Comparison of ENCODE assay signal across 1 cellular context in the genomic region with DNA sequence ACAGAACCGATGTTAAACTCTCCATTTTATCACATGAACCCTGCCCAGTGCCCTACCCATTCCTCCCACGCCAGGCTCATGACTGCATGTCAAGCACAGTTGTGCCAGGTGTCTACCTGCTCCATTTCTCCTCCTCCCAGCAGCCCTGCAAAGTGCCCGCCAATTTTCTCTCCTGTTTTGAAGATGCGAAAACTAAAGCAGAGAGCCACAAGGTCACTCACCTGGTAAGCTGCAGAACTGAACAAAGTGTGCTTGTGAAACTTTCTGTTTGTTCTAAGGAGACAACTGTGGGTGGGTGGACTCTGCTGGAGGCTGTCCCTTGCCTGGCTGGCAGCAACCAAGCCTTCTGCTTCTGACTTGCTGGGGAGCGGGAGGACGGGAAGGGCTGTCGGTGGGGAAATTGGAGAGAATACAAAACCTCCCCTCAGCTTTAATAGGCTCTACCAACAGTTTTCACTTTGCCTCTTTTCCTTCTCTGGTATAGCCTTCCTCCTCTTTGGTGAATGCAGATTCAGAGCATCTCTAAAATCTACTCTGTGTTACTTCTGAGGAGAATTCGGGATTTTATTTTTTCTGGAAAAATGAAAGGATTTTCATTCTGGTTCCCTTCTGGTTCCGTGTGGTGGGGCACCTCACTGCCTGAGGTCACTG.
TF ChIP-seq lines count a peak whose summit lies in the region.

No MANE protein-coding gene starts in this region.

TF ChIP-seq in HepG2, 621 proteins besides CTCF, POLR2A, EP300 and RAD21 (continued from another document and continues in another):
- TF ChIP-seq, protein P1, sequence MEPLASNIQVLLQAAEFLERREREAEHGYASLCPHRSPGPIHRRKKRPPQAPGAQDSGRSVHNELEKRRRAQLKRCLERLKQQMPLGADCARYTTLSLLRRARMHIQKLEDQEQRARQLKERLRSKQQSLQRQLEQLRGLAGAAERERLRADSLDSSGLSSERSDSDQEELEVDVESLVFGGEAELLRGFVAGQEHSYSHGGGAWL (CRISPR knock-in tag; IDR thresholded peaks at IDR 0.05): 0 out of 2 replicates have a peak, but pooled peaks have one; percentile 21
- TF ChIP-seq MTF1 (CRISPR knock-in tag; IDR thresholded peaks at IDR 0.05) (no peak), SOX5 (CRISPR knock-in tag; IDR thresholded peaks at IDR 0.05; ENCODE audit: borderline replicate concordance) (peak; percentile 76; the same call in 1 of the 2 replicates), GATA4 (IDR thresholded peaks at IDR 0.05; ENCODE audit: borderline replicate concordance, low read depth) (no peak), NFKBIZ (CRISPR knock-in tag; IDR thresholded peaks at IDR 0.05) (no peak), CBX2 (IDR thresholded peaks at IDR 0.05; ENCODE audit: low read depth, low read length) (no peak), CBX2 (CRISPR knock-in tag; IDR thresholded peaks at IDR 0.05; ENCODE audit: low read depth) (no peak), REPIN1 (CRISPR knock-in tag; IDR thresholded peaks at IDR 0.05; ENCODE audit: borderline replicate concordance, low read depth) (no peak), TSC22D2 (CRISPR knock-in tag; IDR thresholded peaks at IDR 0.05; ENCODE audit: borderline replicate concordance) (peak; percentile 63; the same call in 1 of the 2 replicates), HNF4G (IDR thresholded peaks at IDR 0.05; ENCODE audit: borderline replicate concordance, low read depth, low read length) (no peak), HNF4G (CRISPR knock-in tag; IDR thresholded peaks at IDR 0.05; ENCODE audit: borderline replicate concordance, low read depth) (no peak), RBAK (CRISPR knock-in tag; IDR thresholded peaks at IDR 0.05) (no peak), SOX6 (IDR thresholded peaks at IDR 0.05) (no peak), SOX6 (CRISPR knock-in tag; IDR thresholded peaks at IDR 0.05) (peak; percentile 91), ZNF598 (CRISPR knock-in tag; IDR thresholded peaks at IDR 0.05; ENCODE audit: borderline replicate concordance) (no peak), KDM4B (CRISPR knock-in tag; IDR thresholded peaks at IDR 0.05) (peak; percentile 50; the same call in 1 of the 2 replicates), ZNF441 (CRISPR knock-in tag; IDR thresholded peaks at IDR 0.05; ENCODE audit: borderline replicate concordance) (no peak), NFYB (CRISPR knock-in tag; IDR thresholded peaks at IDR 0.05) (no peak), GABPB1 (CRISPR knock-in tag; IDR thresholded peaks at IDR 0.05) (no peak), PRPF4 (IDR thresholded peaks at IDR 0.05; ENCODE audit: low read depth, low read length, poor library complexity, severe bottlenecking) (no peak), DNMT1 (CRISPR knock-in tag; IDR thresholded peaks at IDR 0.05) (no peak), ELF4 (CRISPR knock-in tag; IDR thresholded peaks at IDR 0.05; ENCODE audit: borderline replicate concordance) (no peak), ZSCAN25 (CRISPR knock-in tag; IDR thresholded peaks at IDR 0.05) (0 out of 2 replicates have a peak, but pooled peaks have one; percentile 58), ELF3 (CRISPR knock-in tag; IDR thresholded peaks at IDR 0.05) (0 out of 2 replicates have a peak, but pooled peaks have one; percentile 34), HNF4A (CRISPR knock-in tag; IDR thresholded peaks at IDR 0.05) (peak; percentile 41), ZNF138 (CRISPR knock-in tag; IDR thresholded peaks at IDR 0.05; ENCODE audit: low read depth) (no peak), FOXO1 (CRISPR knock-in tag; IDR thresholded peaks at IDR 0.05) (peak; percentile 44; the same call in 1 of the 2 replicates), ZNF788 (CRISPR knock-in tag; IDR thresholded peaks at IDR 0.05; ENCODE audit: borderline replicate concordance) (no peak), HHEX (CRISPR knock-in tag; IDR thresholded peaks at IDR 0.05) (no peak), CEBPG (CRISPR knock-in tag; IDR thresholded peaks at IDR 0.05) (peak; percentile 73), ZNF557 (CRISPR knock-in tag; IDR thresholded peaks at IDR 0.05) (no peak), CHD4 (IDR thresholded peaks at IDR 0.05; ENCODE audit: borderline replicate concordance, low read length) (no peak), ZFP37 (CRISPR knock-in tag; IDR thresholded peaks at IDR 0.05; ENCODE audit: borderline replicate concordance) (no peak), MYC (CRISPR knock-in tag; IDR thresholded peaks at IDR 0.05; ENCODE audit: borderline replicate concordance) (peak; percentile 45; the same call in 1 of the 2 replicates), ZKSCAN8 (CRISPR knock-in tag; IDR thresholded peaks at IDR 0.05; ENCODE audit: borderline replicate concordance) (0 out of 2 replicates have a peak, but pooled peaks have one; percentile 40), ZBTB42 (CRISPR knock-in tag; IDR thresholded peaks at IDR 0.05) (no peak), ZKSCAN1 (IDR thresholded peaks at IDR 0.05; ENCODE audit: low read length) (no peak), ZNF589 (CRISPR knock-in tag; conservative IDR thresholded peaks at IDR 0.05) (no peak), ZNF354B (CRISPR knock-in tag; IDR thresholded peaks at IDR 0.05) (no peak), MXI1 (IDR thresholded peaks at IDR 0.05; ENCODE audit: borderline replicate concordance, low read depth, low read length) (peak; percentile 22; the same call in 1 of the 3 replicates), ATF7 (IDR thresholded peaks at IDR 0.05) (no peak), ATF7 (CRISPR knock-in tag; IDR thresholded peaks at IDR 0.05) (no peak), CCDC6 (CRISPR knock-in tag; IDR thresholded peaks at IDR 0.05) (0 out of 2 replicates have a peak, but pooled peaks have one; percentile 38), NRL (CRISPR knock-in tag; IDR thresholded peaks at IDR 0.05; ENCODE audit: borderline replicate concordance) (no peak), HMG20A (CRISPR knock-in tag; IDR thresholded peaks at IDR 0.05; ENCODE audit: borderline replicate concordance) (peak; percentile 75; the same call in 1 of the 2 replicates), ZNF34 (CRISPR knock-in tag; IDR thresholded peaks at IDR 0.05; ENCODE audit: borderline replicate concordance) (no peak)
- TF ChIP-seq, protein P2, sequence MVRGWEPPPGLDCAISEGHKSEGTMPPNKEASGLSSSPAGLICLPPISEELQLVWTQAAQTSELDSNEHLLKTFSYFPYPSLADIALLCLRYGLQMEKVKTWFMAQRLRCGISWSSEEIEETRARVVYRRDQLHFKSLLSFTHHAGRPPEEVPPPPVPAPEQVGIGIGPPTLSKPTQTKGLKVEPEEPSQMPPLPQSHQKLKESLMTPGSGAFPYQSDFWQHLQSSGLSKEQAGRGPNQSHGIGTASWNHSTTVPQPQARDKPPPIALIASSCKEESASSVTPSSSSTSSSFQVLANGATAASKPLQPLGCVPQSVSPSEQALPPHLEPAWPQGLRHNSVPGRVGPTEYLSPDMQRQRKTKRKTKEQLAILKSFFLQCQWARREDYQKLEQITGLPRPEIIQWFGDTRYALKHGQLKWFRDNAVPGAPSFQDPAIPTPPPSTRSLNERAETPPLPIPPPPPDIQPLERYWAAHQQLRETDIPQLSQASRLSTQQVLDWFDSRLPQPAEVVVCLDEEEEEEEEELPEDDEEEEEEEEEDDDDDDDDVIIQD (CRISPR knock-in tag; IDR thresholded peaks at IDR 0.05; ENCODE audit: low read depth): 0 out of 2 replicates have a peak, but pooled peaks have one; percentile 37
- TF ChIP-seq, protein P3, sequence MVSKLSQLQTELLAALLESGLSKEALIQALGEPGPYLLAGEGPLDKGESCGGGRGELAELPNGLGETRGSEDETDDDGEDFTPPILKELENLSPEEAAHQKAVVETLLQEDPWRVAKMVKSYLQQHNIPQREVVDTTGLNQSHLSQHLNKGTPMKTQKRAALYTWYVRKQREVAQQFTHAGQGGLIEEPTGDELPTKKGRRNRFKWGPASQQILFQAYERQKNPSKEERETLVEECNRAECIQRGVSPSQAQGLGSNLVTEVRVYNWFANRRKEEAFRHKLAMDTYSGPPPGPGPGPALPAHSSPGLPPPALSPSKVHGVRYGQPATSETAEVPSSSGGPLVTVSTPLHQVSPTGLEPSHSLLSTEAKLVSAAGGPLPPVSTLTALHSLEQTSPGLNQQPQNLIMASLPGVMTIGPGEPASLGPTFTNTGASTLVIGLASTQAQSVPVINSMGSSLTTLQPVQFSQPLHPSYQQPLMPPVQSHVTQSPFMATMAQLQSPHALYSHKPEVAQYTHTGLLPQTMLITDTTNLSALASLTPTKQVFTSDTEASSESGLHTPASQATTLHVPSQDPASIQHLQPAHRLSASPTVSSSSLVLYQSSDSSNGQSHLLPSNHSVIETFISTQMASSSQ (IDR thresholded peaks at IDR 0.05; ENCODE audit: low read depth): no peak
- TF ChIP-seq, protein P3 (CRISPR knock-in tag; IDR thresholded peaks at IDR 0.05; ENCODE audit: borderline replicate concordance): no peak; the same call in 1 of the 2 replicates
- TF ChIP-seq, protein P4, sequence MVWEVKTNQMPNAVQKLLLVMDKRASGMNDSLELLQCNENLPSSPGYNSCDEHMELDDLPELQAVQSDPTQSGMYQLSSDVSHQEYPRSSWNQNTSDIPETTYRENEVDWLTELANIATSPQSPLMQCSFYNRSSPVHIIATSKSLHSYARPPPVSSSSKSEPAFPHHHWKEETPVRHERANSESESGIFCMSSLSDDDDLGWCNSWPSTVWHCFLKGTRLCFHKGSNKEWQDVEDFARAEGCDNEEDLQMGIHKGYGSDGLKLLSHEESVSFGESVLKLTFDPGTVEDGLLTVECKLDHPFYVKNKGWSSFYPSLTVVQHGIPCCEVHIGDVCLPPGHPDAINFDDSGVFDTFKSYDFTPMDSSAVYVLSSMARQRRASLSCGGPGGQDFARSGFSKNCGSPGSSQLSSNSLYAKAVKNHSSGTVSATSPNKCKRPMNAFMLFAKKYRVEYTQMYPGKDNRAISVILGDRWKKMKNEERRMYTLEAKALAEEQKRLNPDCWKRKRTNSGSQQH (CRISPR knock-in tag; IDR thresholded peaks at IDR 0.05; ENCODE audit: low read depth): no peak
- TF ChIP-seq, protein P5, sequence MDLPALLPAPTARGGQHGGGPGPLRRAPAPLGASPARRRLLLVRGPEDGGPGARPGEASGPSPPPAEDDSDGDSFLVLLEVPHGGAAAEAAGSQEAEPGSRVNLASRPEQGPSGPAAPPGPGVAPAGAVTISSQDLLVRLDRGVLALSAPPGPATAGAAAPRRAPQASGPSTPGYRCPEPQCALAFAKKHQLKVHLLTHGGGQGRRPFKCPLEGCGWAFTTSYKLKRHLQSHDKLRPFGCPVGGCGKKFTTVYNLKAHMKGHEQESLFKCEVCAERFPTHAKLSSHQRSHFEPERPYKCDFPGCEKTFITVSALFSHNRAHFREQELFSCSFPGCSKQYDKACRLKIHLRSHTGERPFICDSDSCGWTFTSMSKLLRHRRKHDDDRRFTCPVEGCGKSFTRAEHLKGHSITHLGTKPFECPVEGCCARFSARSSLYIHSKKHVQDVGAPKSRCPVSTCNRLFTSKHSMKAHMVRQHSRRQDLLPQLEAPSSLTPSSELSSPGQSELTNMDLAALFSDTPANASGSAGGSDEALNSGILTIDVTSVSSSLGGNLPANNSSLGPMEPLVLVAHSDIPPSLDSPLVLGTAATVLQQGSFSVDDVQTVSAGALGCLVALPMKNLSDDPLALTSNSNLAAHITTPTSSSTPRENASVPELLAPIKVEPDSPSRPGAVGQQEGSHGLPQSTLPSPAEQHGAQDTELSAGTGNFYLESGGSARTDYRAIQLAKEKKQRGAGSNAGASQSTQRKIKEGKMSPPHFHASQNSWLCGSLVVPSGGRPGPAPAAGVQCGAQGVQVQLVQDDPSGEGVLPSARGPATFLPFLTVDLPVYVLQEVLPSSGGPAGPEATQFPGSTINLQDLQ (CRISPR knock-in tag; IDR thresholded peaks at IDR 0.05): no peak
- TF ChIP-seq, protein P6, sequence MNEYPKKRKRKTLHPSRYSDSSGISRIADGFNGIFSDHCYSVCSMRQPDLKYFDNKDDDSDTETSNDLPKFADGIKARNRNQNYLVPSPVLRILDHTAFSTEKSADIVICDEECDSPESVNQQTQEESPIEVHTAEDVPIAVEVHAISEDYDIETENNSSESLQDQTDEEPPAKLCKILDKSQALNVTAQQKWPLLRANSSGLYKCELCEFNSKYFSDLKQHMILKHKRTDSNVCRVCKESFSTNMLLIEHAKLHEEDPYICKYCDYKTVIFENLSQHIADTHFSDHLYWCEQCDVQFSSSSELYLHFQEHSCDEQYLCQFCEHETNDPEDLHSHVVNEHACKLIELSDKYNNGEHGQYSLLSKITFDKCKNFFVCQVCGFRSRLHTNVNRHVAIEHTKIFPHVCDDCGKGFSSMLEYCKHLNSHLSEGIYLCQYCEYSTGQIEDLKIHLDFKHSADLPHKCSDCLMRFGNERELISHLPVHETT (CRISPR knock-in tag; conservative IDR thresholded peaks at IDR 0.05): 0 out of 2 replicates have a peak, but pooled peaks have one; percentile 27
- TF ChIP-seq, protein P7, sequence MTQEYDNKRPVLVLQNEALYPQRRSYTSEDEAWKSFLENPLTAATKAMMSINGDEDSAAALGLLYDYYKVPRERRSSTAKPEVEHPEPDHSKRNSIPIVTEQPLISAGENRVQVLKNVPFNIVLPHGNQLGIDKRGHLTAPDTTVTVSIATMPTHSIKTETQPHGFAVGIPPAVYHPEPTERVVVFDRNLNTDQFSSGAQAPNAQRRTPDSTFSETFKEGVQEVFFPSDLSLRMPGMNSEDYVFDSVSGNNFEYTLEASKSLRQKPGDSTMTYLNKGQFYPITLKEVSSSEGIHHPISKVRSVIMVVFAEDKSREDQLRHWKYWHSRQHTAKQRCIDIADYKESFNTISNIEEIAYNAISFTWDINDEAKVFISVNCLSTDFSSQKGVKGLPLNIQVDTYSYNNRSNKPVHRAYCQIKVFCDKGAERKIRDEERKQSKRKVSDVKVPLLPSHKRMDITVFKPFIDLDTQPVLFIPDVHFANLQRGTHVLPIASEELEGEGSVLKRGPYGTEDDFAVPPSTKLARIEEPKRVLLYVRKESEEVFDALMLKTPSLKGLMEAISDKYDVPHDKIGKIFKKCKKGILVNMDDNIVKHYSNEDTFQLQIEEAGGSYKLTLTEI (CRISPR knock-in tag; conservative IDR thresholded peaks at IDR 0.05): no peak
- TF ChIP-seq, protein P8, sequence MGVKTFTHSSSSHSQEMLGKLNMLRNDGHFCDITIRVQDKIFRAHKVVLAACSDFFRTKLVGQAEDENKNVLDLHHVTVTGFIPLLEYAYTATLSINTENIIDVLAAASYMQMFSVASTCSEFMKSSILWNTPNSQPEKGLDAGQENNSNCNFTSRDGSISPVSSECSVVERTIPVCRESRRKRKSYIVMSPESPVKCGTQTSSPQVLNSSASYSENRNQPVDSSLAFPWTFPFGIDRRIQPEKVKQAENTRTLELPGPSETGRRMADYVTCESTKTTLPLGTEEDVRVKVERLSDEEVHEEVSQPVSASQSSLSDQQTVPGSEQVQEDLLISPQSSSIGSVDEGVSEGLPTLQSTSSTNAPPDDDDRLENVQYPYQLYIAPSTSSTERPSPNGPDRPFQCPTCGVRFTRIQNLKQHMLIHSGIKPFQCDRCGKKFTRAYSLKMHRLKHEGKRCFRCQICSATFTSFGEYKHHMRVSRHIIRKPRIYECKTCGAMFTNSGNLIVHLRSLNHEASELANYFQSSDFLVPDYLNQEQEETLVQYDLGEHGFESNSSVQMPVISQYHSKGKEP (CRISPR knock-in tag; IDR thresholded peaks at IDR 0.05): no peak
